In the genomic region with DNA sequence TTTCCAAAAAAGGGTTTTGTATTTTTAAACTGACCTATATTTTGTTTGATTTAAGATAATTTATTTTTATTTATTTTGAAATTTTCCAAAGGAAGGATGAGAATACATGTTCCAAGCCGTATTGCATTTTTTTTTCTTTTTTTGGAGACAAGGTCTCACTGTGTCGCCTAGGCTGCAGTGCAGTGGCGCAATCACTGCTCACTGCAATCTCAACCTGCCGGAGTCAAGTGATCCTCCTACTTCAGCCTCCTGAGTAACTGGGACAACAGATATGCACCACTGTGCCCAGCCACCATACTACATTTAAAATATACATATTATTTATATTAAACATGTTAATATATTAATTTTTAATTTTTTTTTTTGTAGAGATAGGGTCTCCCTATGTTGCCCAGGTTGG, we compare ENCODE assay signal across 2 cellular contexts.
TF ChIP-seq lines count a peak whose summit lies in the region.

No MANE protein-coding gene starts in this region.

TF ChIP-seq in WTC11, 78 proteins besides CTCF, POLR2A, EP300 and RAD21:
- TF ChIP-seq HMGA2 (CRISPR knock-in tag; IDR thresholded peaks at IDR 0.05) (0 out of 2 replicates have a peak, but pooled peaks have one; percentile 15), GABPB1 (CRISPR knock-in tag; IDR thresholded peaks at IDR 0.05) (no peak)

TF ChIP-seq in HepG2, 621 proteins besides CTCF, POLR2A, EP300 and RAD21:
- no peak for TF ChIP-seq SETDB1 (CRISPR knock-in tag; IDR thresholded peaks at IDR 0.05; ENCODE audit: borderline replicate concordance)
- TF ChIP-seq, protein P1, sequence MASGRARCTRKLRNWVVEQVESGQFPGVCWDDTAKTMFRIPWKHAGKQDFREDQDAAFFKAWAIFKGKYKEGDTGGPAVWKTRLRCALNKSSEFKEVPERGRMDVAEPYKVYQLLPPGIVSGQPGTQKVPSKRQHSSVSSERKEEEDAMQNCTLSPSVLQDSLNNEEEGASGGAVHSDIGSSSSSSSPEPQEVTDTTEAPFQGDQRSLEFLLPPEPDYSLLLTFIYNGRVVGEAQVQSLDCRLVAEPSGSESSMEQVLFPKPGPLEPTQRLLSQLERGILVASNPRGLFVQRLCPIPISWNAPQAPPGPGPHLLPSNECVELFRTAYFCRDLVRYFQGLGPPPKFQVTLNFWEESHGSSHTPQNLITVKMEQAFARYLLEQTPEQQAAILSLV (CRISPR knock-in tag; IDR thresholded peaks at IDR 0.05; ENCODE audit: borderline replicate concordance), result no peak
- no peak for TF ChIP-seq TEAD3 (CRISPR knock-in tag; optimal IDR thresholded peaks at IDR 0.05; ENCODE audit: borderline replicate concordance)
- no peak for TF ChIP-seq ZMAT3 (CRISPR knock-in tag; conservative IDR thresholded peaks at IDR 0.05)
- TF ChIP-seq, protein P2, sequence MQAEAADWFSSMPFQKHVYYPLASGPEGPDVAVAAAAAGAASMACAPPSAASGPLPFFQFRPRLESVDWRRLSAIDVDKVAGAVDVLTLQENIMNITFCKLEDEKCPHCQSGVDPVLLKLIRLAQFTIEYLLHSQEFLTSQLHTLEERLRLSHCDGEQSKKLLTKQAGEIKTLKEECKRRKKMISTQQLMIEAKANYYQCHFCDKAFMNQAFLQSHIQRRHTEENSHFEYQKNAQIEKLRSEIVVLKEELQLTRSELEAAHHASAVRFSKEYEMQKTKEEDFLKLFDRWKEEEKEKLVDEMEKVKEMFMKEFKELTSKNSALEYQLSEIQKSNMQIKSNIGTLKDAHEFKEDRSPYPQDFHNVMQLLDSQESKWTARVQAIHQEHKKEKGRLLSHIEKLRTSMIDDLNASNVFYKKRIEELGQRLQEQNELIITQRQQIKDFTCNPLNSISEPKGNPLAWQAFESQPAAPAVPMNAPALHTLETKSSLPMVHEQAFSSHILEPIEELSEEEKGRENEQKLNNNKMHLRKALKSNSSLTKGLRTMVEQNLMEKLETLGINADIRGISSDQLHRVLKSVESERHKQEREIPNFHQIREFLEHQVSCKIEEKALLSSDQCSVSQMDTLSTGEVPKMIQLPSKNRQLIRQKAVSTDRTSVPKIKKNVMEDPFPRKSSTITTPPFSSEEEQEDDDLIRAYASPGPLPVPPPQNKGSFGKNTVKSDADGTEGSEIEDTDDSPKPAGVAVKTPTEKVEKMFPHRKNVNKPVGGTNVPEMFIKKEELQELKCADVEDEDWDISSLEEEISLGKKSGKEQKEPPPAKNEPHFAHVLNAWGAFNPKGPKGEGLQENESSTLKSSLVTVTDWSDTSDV (CRISPR knock-in tag; IDR thresholded peaks at IDR 0.05), result no peak
- no peak for TF ChIP-seq SNAI1 (CRISPR knock-in tag; IDR thresholded peaks at IDR 0.05; ENCODE audit: borderline replicate concordance)
- TF ChIP-seq SIN3B (IDR thresholded peaks at IDR 0.05; ENCODE audit: low read length), result no peak
- peak; percentile 81 for TF ChIP-seq CEBPB (IDR thresholded peaks at IDR 0.05; ENCODE audit: borderline replicate concordance, low read depth, low read length)
- TF ChIP-seq SYNCRIP (IDR thresholded peaks at IDR 0.05; ENCODE audit: insufficient read depth, low read depth, low read length), result no peak
- TF ChIP-seq ZNF552 (CRISPR knock-in tag; IDR thresholded peaks at IDR 0.05; ENCODE audit: borderline replicate concordance), result no peak
- TF ChIP-seq, protein P3, sequence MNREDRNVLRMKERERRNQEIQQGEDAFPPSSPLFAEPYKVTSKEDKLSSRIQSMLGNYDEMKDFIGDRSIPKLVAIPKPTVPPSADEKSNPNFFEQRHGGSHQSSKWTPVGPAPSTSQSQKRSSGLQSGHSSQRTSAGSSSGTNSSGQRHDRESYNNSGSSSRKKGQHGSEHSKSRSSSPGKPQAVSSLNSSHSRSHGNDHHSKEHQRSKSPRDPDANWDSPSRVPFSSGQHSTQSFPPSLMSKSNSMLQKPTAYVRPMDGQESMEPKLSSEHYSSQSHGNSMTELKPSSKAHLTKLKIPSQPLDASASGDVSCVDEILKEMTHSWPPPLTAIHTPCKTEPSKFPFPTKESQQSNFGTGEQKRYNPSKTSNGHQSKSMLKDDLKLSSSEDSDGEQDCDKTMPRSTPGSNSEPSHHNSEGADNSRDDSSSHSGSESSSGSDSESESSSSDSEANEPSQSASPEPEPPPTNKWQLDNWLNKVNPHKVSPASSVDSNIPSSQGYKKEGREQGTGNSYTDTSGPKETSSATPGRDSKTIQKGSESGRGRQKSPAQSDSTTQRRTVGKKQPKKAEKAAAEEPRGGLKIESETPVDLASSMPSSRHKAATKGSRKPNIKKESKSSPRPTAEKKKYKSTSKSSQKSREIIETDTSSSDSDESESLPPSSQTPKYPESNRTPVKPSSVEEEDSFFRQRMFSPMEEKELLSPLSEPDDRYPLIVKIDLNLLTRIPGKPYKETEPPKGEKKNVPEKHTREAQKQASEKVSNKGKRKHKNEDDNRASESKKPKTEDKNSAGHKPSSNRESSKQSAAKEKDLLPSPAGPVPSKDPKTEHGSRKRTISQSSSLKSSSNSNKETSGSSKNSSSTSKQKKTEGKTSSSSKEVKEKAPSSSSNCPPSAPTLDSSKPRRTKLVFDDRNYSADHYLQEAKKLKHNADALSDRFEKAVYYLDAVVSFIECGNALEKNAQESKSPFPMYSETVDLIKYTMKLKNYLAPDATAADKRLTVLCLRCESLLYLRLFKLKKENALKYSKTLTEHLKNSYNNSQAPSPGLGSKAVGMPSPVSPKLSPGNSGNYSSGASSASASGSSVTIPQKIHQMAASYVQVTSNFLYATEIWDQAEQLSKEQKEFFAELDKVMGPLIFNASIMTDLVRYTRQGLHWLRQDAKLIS (CRISPR knock-in tag; IDR thresholded peaks at IDR 0.05), result no peak
- TF ChIP-seq, protein P4, sequence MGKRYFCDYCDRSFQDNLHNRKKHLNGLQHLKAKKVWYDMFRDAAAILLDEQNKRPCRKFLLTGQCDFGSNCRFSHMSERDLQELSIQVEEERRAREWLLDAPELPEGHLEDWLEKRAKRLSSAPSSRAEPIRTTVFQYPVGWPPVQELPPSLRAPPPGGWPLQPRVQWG (CRISPR knock-in tag; IDR thresholded peaks at IDR 0.05; ENCODE audit: borderline replicate concordance, low read depth), result no peak
- no peak for TF ChIP-seq SPEN (CRISPR knock-in tag; IDR thresholded peaks at IDR 0.05; ENCODE audit: low read depth)
- TF ChIP-seq SNAPC2 (CRISPR knock-in tag; IDR thresholded peaks at IDR 0.05), result no peak
- TF ChIP-seq ZNF558 (CRISPR knock-in tag; IDR thresholded peaks at IDR 0.05; ENCODE audit: borderline replicate concordance), result no peak
- TF ChIP-seq, protein P5, sequence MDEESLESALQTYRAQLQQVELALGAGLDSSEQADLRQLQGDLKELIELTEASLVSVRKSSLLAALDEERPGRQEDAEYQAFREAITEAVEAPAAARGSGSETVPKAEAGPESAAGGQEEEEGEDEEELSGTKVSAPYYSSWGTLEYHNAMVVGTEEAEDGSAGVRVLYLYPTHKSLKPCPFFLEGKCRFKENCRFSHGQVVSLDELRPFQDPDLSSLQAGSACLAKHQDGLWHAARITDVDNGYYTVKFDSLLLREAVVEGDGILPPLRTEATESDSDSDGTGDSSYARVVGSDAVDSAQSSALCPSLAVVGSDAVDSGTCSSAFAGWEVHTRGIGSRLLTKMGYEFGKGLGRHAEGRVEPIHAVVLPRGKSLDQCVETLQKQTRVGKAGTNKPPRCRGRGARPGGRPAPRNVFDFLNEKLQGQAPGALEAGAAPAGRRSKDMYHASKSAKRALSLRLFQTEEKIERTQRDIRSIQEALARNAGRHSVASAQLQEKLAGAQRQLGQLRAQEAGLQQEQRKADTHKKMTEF (CRISPR knock-in tag; IDR thresholded peaks at IDR 0.05), result no peak
- TF ChIP-seq, protein P6, sequence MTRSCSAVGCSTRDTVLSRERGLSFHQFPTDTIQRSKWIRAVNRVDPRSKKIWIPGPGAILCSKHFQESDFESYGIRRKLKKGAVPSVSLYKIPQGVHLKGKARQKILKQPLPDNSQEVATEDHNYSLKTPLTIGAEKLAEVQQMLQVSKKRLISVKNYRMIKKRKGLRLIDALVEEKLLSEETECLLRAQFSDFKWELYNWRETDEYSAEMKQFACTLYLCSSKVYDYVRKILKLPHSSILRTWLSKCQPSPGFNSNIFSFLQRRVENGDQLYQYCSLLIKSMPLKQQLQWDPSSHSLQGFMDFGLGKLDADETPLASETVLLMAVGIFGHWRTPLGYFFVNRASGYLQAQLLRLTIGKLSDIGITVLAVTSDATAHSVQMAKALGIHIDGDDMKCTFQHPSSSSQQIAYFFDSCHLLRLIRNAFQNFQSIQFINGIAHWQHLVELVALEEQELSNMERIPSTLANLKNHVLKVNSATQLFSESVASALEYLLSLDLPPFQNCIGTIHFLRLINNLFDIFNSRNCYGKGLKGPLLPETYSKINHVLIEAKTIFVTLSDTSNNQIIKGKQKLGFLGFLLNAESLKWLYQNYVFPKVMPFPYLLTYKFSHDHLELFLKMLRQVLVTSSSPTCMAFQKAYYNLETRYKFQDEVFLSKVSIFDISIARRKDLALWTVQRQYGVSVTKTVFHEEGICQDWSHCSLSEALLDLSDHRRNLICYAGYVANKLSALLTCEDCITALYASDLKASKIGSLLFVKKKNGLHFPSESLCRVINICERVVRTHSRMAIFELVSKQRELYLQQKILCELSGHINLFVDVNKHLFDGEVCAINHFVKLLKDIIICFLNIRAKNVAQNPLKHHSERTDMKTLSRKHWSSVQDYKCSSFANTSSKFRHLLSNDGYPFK (CRISPR knock-in tag; IDR thresholded peaks at IDR 0.05; ENCODE audit: borderline replicate concordance), result no peak
- no peak for TF ChIP-seq ZNF839 (CRISPR knock-in tag; IDR thresholded peaks at IDR 0.05; ENCODE audit: borderline replicate concordance)
- TF ChIP-seq CEBPG (CRISPR knock-in tag; IDR thresholded peaks at IDR 0.05), result peak; percentile 27; the same call in 1 of the 2 replicates
- TF ChIP-seq, protein P7, sequence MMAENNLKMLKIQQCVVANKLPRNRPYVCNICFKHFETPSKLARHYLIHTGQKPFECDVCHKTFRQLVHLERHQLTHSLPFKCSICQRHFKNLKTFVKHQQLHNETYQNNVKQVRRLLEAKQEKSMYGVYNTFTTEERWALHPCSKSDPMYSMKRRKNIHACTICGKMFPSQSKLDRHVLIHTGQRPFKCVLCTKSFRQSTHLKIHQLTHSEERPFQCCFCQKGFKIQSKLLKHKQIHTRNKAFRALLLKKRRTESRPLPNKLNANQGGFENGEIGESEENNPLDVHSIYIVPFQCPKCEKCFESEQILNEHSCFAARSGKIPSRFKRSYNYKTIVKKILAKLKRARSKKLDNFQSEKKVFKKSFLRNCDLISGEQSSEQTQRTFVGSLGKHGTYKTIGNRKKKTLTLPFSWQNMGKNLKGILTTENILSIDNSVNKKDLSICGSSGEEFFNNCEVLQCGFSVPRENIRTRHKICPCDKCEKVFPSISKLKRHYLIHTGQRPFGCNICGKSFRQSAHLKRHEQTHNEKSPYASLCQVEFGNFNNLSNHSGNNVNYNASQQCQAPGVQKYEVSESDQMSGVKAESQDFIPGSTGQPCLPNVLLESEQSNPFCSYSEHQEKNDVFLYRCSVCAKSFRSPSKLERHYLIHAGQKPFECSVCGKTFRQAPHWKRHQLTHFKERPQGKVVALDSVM (CRISPR knock-in tag; IDR thresholded peaks at IDR 0.05), result 0 out of 2 replicates have a peak, but pooled peaks have one; percentile 29
- no peak for TF ChIP-seq TGIF2 (CRISPR knock-in tag; IDR thresholded peaks at IDR 0.05)
- no peak for TF ChIP-seq NCOA2 (CRISPR knock-in tag; IDR thresholded peaks at IDR 0.05)
- no peak for TF ChIP-seq ZSCAN30 (CRISPR knock-in tag; IDR thresholded peaks at IDR 0.05)
- TF ChIP-seq NPAS2 (CRISPR knock-in tag; IDR thresholded peaks at IDR 0.05; ENCODE audit: borderline replicate concordance), result no peak
- TF ChIP-seq SOX5 (CRISPR knock-in tag; IDR thresholded peaks at IDR 0.05; ENCODE audit: borderline replicate concordance), result no peak
